In the genomic region with DNA sequence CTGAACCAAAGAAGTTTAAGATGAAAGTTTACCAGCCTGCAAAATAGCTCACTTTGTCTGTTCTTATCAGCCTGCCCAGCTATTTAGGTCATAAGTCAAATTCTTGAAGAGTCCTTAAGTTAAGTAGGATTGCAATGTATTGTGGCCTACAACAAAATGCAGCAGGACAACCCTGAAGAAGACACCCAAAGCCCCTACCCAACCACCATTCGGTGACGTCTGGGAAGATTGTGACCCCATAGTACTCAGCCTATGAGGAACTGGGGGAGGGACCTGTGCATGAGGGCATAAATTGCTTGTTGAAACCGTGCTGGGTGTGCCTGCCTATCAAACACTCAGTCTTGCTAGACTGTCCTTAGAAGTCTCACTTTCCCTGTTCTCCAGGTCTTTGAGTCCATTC, we compare ENCODE assay signal across 14 cellular contexts. TPM values are rescaled to one million over a fixed set of nuclear protein-coding genes. Genes with fewer than 3 reads are reported as not detected.
A peak's percentile ranks its signal among the peaks of the same experiment; 100 is the strongest.
DNase-seq lines count a peak whose midpoint lies in the region; ATAC-seq, FAIRE-seq and TF ChIP-seq lines count a peak whose summit lies in the region.
"Had no signal": no experiment of that assay in that cellular context is flagged by ENCODE, and none has a peak within 500 bp of the region (broad histone marks: within the 10 kb centered on the region; RNA-seq: fewer than 3 reads in every experiment).

No MANE protein-coding gene starts in this region.

- TF ChIP-seq RAD21 in K562 (CRISPR knock-in tag; conservative IDR thresholded peaks at IDR 0.05 in 1 of 2, IDR thresholded peaks at IDR 0.05 in 1 of 2), result no peak

- H3K4me2 ChIP-seq in K562 (ENCODE audit: insufficient read depth, low read length), result peak overlapping the region; percentile 18; the same call in 1 of the 2 replicates
- H3K4me2 ChIP-seq in neuronal stem cell (ENCODE audit: insufficient read depth, low read length, poor library complexity, severe bottlenecking), result no peak overlapping the region
- H3K4me2 ChIP-seq: A549; BLaER1 treated with 17β-estradiol and CSF1 and Interleukin-3, amounts not matched to agents 10 nM and 100 nM; GM23338 had no signal

- no peak for FAIRE-seq in K562 (lab: Jason Lieb, UNC)
- FAIRE-seq: A549 had no signal

- no peak overlapping the region for H3K23ac ChIP-seq in neuronal stem cell (ENCODE audit: low read depth, low read length, poor library complexity)

- H3K27me3 ChIP-seq in K562 (ENCODE audit: control insufficient read depth in 2 of 2, insufficient read depth in 2 of 2, low read length in 2 of 2) (no peaks in the 10 kb centered on the region), neuronal stem cell (ENCODE audit: control insufficient read depth in 3 of 3, insufficient read depth in 3 of 3, low read depth in 1 of 3, low read length in 3 of 3) (no peaks in the 10 kb centered on the region)
- H3K27me3 ChIP-seq: BLaER1 treated with 17β-estradiol and CSF1 and Interleukin-3, amounts not matched to agents 10 nM and 100 nM had no signal

- TF ChIP-seq CTCF in K562 (IDR thresholded peaks at IDR 0.05 in 2 of 3, conservative IDR thresholded peaks at IDR 0.05 in 1 of 3; ENCODE audit: insufficient read depth in 2 of 3, low read depth in 1 of 3, low read length in 3 of 3), result no peak

- peak overlapping the region; percentile 67; the same call in 1 of the 2 replicates for H2AFZ ChIP-seq in K562 (ENCODE audit: low read depth, low read length)
- no peak overlapping the region for H2AFZ ChIP-seq in neuronal stem cell (ENCODE audit: low read length)

- no peak overlapping the region for H2BK5ac ChIP-seq in neuronal stem cell (ENCODE audit: low read length)

- POLR2A ChIA-PET in K562 (lab: Yijun Ruan, JAX), result no interaction called here

- no peaks in the 10 kb centered on the region for H3K79me2 ChIP-seq in K562 (ENCODE audit: control insufficient read depth, insufficient read depth, low read length)

- CTCF ChIA-PET in K562 (lab: Yijun Ruan, JAX; ENCODE audit: low intra/inter-chr PET ratio), result no interaction called here

- no peak overlapping the region for H3K14ac ChIP-seq in neuronal stem cell (ENCODE audit: low read length)

- no peak overlapping the region for H2BK120ac ChIP-seq in neuronal stem cell (ENCODE audit: low read depth, low read length)

- no peak overlapping the region for H3K9ac ChIP-seq in K562 (ENCODE audit: insufficient read depth in 1 of 2, low read depth in 2 of 2, low read length in 2 of 2)
- no peak overlapping the region for H3K9ac ChIP-seq in neuronal stem cell (ENCODE audit: low read depth, low read length, poor library complexity)
- H3K9ac ChIP-seq: BLaER1 treated with 17β-estradiol and CSF1 and Interleukin-3, amounts not matched to agents 10 nM and 100 nM had no signal

- H2AK5ac ChIP-seq in neuronal stem cell (ENCODE audit: low read depth, low read length), result no peak overlapping the region

- intact Hi-C loops in K562 (cut with micrococcal nuclease), result loop anchor here (5.0 kb wide), 2 partner anchors 82 to 432 kb away; a partner anchor contains a TSS

- H3K18ac ChIP-seq in neuronal stem cell (ENCODE audit: low read length), result no peak overlapping the region

- H3K4ac ChIP-seq in neuronal stem cell (ENCODE audit: low read length), result no peak overlapping the region

- no TSS peak for BruUV-seq in K562 (replicated peaks; lab: Mats Ljungman, UMichigan)

- no peak for TF ChIP-seq EP300 in K562 (IDR thresholded peaks at IDR 0.05; ENCODE audit: low read length)

- H4K91ac ChIP-seq in neuronal stem cell (ENCODE audit: low read depth, low read length, poor library complexity), result no peak overlapping the region

- no peak overlapping the region for H3K27ac ChIP-seq in K562 (ENCODE audit: extremely low read depth, low read depth, low read length)
- H3K27ac ChIP-seq in neuronal stem cell (replicated peaks; ENCODE audit: low read length), result no peak overlapping the region
- H3K27ac ChIP-seq: BLaER1 treated with 17β-estradiol and CSF1 and Interleukin-3, amounts not matched to agents 10 nM and 100 nM had no signal

- in situ Hi-C loops in K562 (cut with MboI), result no loop called here

- no peak for TF ChIP-seq POLR2A in K562 (conservative IDR thresholded peaks at IDR 0.05)

- H2BK12ac ChIP-seq in neuronal stem cell (ENCODE audit: low read length), result no peak overlapping the region

- 21% methylated on average over 3 of the region's 3 CpGs for WGBS in K562 (ENCODE audit: insufficient coverage, low coverage, missing lambda C conversion rate)
- WGBS in neuronal stem cell (ENCODE audit: extremely low coverage in 2 of 2, insufficient read length in 2 of 2, insufficient replicate concordance in 1 of 2), 2 donors, result no CpG with 5 or more reads among the region's 3 CpGs

- no peaks in the 10 kb centered on the region for H3K79me1 ChIP-seq in neuronal stem cell (ENCODE audit: low read depth, low read length)

- H4K8ac ChIP-seq in neuronal stem cell (ENCODE audit: low read depth, low read length), result peak overlapping the region; percentile 93

- H3K4me3 ChIP-seq in K562 (no peak overlapping the region), neuronal stem cell (ENCODE audit: low read length in 2 of 2) (no peak overlapping the region)
- H3K4me3 ChIP-seq: A549; BLaER1 treated with 17β-estradiol and CSF1 and Interleukin-3, amounts not matched to agents 10 nM and 100 nM; GM23338 had no signal

- H3K36me3 ChIP-seq in K562 (ENCODE audit: control insufficient read depth, insufficient read depth, low read length) (no peaks in the 10 kb centered on the region), neuronal stem cell (replicated peaks in 1 of 2; ENCODE audit: control insufficient read depth in 2 of 2, insufficient read depth in 2 of 2, low read length in 2 of 2) (no peaks in the 10 kb centered on the region)
- H3K36me3 ChIP-seq: BLaER1 treated with 17β-estradiol and CSF1 and Interleukin-3, amounts not matched to agents 10 nM and 100 nM had no signal

- H4K20me1 ChIP-seq in K562 (replicated peaks; ENCODE audit: control insufficient read depth, insufficient read depth, low read length), result no peaks in the 10 kb centered on the region
- H4K20me1 ChIP-seq: BLaER1 treated with 17β-estradiol and CSF1 and Interleukin-3, amounts not matched to agents 10 nM and 100 nM had no signal

- H2BK15ac ChIP-seq in neuronal stem cell (ENCODE audit: low read length), result no peak overlapping the region

- ATAC-seq in K562 (0 out of 3 replicates have a peak, but pooled peaks have one; percentile 22), GM19452 (IDR thresholded peaks at IDR 0.05; ENCODE audit: unreplicated experiment) (no peak), HG03460 (IDR thresholded peaks at IDR 0.05; ENCODE audit: unreplicated experiment) (no peak)
- no peak for ATAC-seq in stimulated activated naive CD8-positive, alpha-beta T cell treated with anti-CD3 and anti-CD28 coated beads, Interleukin-15, Interleukin-2, amounts not matched to agents 100 U/mL and 50 U/mL, for 24 hours
- ATAC-seq: A549, GM23338 had no signal

- H3K9me1 ChIP-seq in K562 (ENCODE audit: control insufficient read depth, insufficient read depth, low read length), result no peaks in the 10 kb centered on the region

- H3K4me1 ChIP-seq in K562 (replicated peaks in 1 of 2; ENCODE audit: control insufficient read depth in 2 of 2, insufficient read depth in 2 of 2, low read length in 2 of 2) (peaks cover 0 to 9% of the 10 kb centered on the region in 2 experiments; a peak in 1 of 5 replicates), neuronal stem cell (ENCODE audit: control insufficient read depth in 2 of 2, insufficient read depth in 1 of 2, low read depth in 1 of 2, low read length in 2 of 2) (peaks cover 2 to 3% of the 10 kb centered on the region in 2 donors)

- H3K9me3 ChIP-seq in K562 (replicated peaks; ENCODE audit: control insufficient read depth, insufficient read depth, low read depth, low read length) (no peaks in the 10 kb centered on the region), neuronal stem cell (replicated peaks in 1 of 2; ENCODE audit: control insufficient read depth in 2 of 2, insufficient read depth in 1 of 2, low read depth in 1 of 2, low read length in 2 of 2) (no peaks in the 10 kb centered on the region)
- H3K9me3 ChIP-seq: A549 had no signal

- peak; percentile 35 for DNase-seq in OCI-M1 (lab: John Stamatoyannopoulos, UW)
- peak in 1 of 4 experiments; percentile 17 for DNase-seq in K562 (ENCODE audit: extremely low read depth in 1 of 4, low spot score in 3 of 4)
- DNase-seq in neuronal stem cell (ENCODE audit: low spot score), result no peak
- no peak for DNase-seq in stimulated activated naive CD8-positive, alpha-beta T cell treated with anti-CD3 and anti-CD28 coated beads, Interleukin-15, Interleukin-2, amounts not matched to agents 100 U/mL and 50 U/mL, for 24 hours
- DNase-seq: Calu3; CD4-positive, CD25-positive, alpha-beta regulatory T cell; DMS 273 treated with DMSO at 0.1 percent for 48 hours; H7; IMR-90 had no signal

TF ChIP-seq in K562, 482 proteins besides CTCF, POLR2A, EP300 and RAD21 (continues in another document):
- TF ChIP-seq YBX1 (IDR thresholded peaks at IDR 0.05), result no peak

RNA-seq across cellular contexts. Expression of a gene that starts 50.5 kb away (rescaled TPM):
- 1.3 and 3.3 TPM in 2 replicates for total RNA-seq in K562 (2011; cell fraction: chromatin; rRNA removed; ENCODE audit: low replicate concordance)
- 1.4 and 1.5 TPM in 2 replicates for total RNA-seq in K562 (2011; cell fraction: nucleolus; rRNA removed)
- 2.3 and 6.9 TPM in 2 replicates for total RNA-seq in K562 (2011; cell fraction: nucleoplasm; rRNA removed)
- total RNA-seq in K562 (2014; rRNA removed), result 9.7 and 11.4 TPM in 2 replicates
- 13.2 and 14.5 TPM in 2 replicates for total RNA-seq in K562 (2014; rRNA removed; fragmentation: Illumina TruSeq; extraction: Trizol)
- 9.8 and 11.8 TPM in 2 replicates for total RNA-seq in K562 (2015; rRNA removed; fragmentation: Illumina TruSeq; extraction: Trizol)
- total RNA-seq in K562 (2021), result 12.9 and 14.3 TPM in 2 replicates
- polyA plus RNA-seq in K562 (2011; rRNA removed), result 7.9 and 13.0 TPM in 2 replicates
- polyA plus RNA-seq in K562 (2011; cell fraction: cytosol; rRNA removed), result 4.6 and 4.9 TPM in 2 replicates
- polyA plus RNA-seq in K562 (2011; cell fraction: nucleus; rRNA removed), result 1.7 and 2.3 TPM in 2 replicates
- polyA plus RNA-seq in K562 (2012), result 8.3 and 13.6 TPM in 2 replicates
- polyA plus RNA-seq in K562 (2014; fragmentation: Illumina TruSeq; extraction: Trizol), result 7.3 and 7.5 TPM in 2 replicates
- polyA plus RNA-seq in K562 (2014; fragmentation: Nextera tagmentation; extraction: Ambion mirVana), result 1 to 10 TPM; 6.4 to 6.9 TPM
- polyA plus RNA-seq in K562 (2014; rRNA removed), result 9.7 and 10.7 TPM in 2 replicates
- polyA minus RNA-seq in K562 (2011; rRNA and poly(A)+ RNA removed), result 6.6 and 7.9 TPM in 2 replicates
- 3.6 and 4.0 TPM in 2 replicates for polyA minus RNA-seq in K562 (2011; cell fraction: cytosol; rRNA and poly(A)+ RNA removed)
- 1.6 and 2.0 TPM in 2 replicates for polyA minus RNA-seq in K562 (2011; cell fraction: nucleus; rRNA and poly(A)+ RNA removed)
- polyA plus RNA-seq in neuronal stem cell (2013, experiment 1 of 2), result 6.4 TPM
- polyA plus RNA-seq in neuronal stem cell (2013, experiment 2 of 2), result 6.5 TPM
